Comparison of ENCODE assay signal across 8 cellular contexts in the genomic region with DNA sequence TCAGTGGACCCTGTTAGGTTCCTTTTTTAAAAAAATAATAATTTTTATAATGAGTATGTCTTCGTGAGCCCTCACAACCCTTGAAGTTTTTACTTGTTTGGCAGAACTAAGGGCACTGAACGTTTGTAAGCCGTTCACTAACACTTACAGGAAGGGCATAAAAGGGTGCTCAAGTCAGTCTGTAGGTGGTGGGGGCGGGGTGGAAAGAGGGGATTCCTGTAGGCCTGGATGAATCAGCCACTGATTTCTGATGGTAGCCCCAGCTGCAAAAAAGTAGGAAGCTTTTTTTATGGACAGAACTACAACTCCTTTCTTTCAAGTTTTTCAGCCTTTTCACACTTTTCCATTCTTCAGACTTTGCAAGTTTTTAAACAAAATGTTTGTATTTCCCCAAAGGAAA. TPM values are rescaled to one million over a fixed set of nuclear protein-coding genes. Genes with fewer than 3 reads are reported as not detected.
A peak's percentile ranks its signal among the peaks of the same experiment; 100 is the strongest.
DNase-seq lines count a peak whose midpoint lies in the region; ATAC-seq and TF ChIP-seq lines count a peak whose summit lies in the region.

No MANE protein-coding gene starts in this region.

- H3K9me3 Mint-ChIP-seq in type B pancreatic cell (no peaks in the 10 kb centered on the region), endothelial cell (ENCODE audit: unreplicated experiment) (no peaks in the 10 kb centered on the region)

- peak; percentile 45 for ATAC-seq in omental fat pad (ENCODE audit: low FRiP score)
- ATAC-seq in esophagus mucosa, result no peak

- H3K27me3 Mint-ChIP-seq in type B pancreatic cell (no peaks in the 10 kb centered on the region), endothelial cell (ENCODE audit: unreplicated experiment) (no peaks in the 10 kb centered on the region)

- H3K27ac Mint-ChIP-seq in type B pancreatic cell, result peak overlapping the region; percentile 0
- no peak overlapping the region for H3K27ac Mint-ChIP-seq in endothelial cell (ENCODE audit: unreplicated experiment)

- H3K36me3 Mint-ChIP-seq in type B pancreatic cell (peaks cover 15% of the 10 kb centered on the region), endothelial cell (ENCODE audit: low read depth, unreplicated experiment) (no peaks in the 10 kb centered on the region)

- peak; percentile 80 for DNase-seq in activated CD8-positive, alpha-beta memory T cell treated with anti-CD3 and anti-CD28 coated beads for 24 hours
- DNase-seq in activated CD8-positive, alpha-beta memory T cell treated with anti-CD3 and anti-CD28 coated beads, Interleukin-2, amount 50 U/mL, for 48 hours, result no peak
- no peak for DNase-seq in caudate nucleus (lab: John Stamatoyannopoulos, UW)
- peak; percentile 61 for DNase-seq in omental fat pad (ENCODE audit: low spot score)
- DNase-seq in type B pancreatic cell (ENCODE audit: extremely low spot score, unreplicated experiment), result no peak
- DNase-seq in DMS53 treated with DMSO at 0.1 percent for 48 hours (lab: John Stamatoyannopoulos, UW; ENCODE audit: unreplicated experiment), result no peak
- DNase-seq in endothelial cell (ENCODE audit: low spot score), result no peak

- H3K27ac ChIP-seq in caudate nucleus (ENCODE audit: low read depth, low read length), result peak overlapping the region; percentile 56

- TF ChIP-seq CTCF in omental fat pad (IDR thresholded peaks at IDR 0.05), result no peak
- TF ChIP-seq CTCF in type B pancreatic cell (conservative IDR thresholded peaks at IDR 0.05), result no peak
- TF ChIP-seq CTCF in endothelial cell (IDR thresholded peaks at IDR 0.05; ENCODE audit: unreplicated experiment), result no peak

- H3K4me3 Mint-ChIP-seq in type B pancreatic cell, result no peak overlapping the region
- no peak overlapping the region for H3K4me3 Mint-ChIP-seq in endothelial cell (ENCODE audit: unreplicated experiment)

- H3K4me1 Mint-ChIP-seq in type B pancreatic cell (ENCODE audit: unreplicated experiment) (peaks cover 77% of the 10 kb centered on the region), endothelial cell (ENCODE audit: unreplicated experiment) (peaks cover 48% of the 10 kb centered on the region)

RNA-seq across cellular contexts. Expression of gene PIK3R1, which starts 35.8 kb away (rescaled TPM):
- total RNA-seq in omental fat pad, result 100 to 1,000 TPM in 3 of 4 donors, 10 to 100 TPM in 1; 90.5 to 188 (median 148) TPM
- 41.6 and 110 TPM in 2 replicates for total RNA-seq in type B pancreatic cell (ENCODE audit: low replicate concordance)
- 37.1 TPM for total RNA-seq in endothelial cell (ENCODE audit: unreplicated experiment)
- total RNA-seq in esophagus mucosa, result 26.9 TPM

Comparison
In these comparisons a context has a peak if more than half of its experiments do, and no peak if none do; other contexts are left out.
1. DNase-seq: peak in activated CD8-positive, alpha-beta memory T cell treated with anti-CD3 and anti-CD28 coated beads for 24 hours (single experiment) and omental fat pad (single experiment); none in activated CD8-positive, alpha-beta memory T cell treated with anti-CD3 and anti-CD28 coated beads, Interleukin-2, amount 50 U/mL, for 48 hours (single experiment), caudate nucleus (0 of 61), type B pancreatic cell (single experiment), DMS53 treated with DMSO at 0.1 percent for 48 hours (single experiment) and endothelial cell (single experiment).